Comparison of ENCODE assay signal across 1 cellular context in the genomic region with DNA sequence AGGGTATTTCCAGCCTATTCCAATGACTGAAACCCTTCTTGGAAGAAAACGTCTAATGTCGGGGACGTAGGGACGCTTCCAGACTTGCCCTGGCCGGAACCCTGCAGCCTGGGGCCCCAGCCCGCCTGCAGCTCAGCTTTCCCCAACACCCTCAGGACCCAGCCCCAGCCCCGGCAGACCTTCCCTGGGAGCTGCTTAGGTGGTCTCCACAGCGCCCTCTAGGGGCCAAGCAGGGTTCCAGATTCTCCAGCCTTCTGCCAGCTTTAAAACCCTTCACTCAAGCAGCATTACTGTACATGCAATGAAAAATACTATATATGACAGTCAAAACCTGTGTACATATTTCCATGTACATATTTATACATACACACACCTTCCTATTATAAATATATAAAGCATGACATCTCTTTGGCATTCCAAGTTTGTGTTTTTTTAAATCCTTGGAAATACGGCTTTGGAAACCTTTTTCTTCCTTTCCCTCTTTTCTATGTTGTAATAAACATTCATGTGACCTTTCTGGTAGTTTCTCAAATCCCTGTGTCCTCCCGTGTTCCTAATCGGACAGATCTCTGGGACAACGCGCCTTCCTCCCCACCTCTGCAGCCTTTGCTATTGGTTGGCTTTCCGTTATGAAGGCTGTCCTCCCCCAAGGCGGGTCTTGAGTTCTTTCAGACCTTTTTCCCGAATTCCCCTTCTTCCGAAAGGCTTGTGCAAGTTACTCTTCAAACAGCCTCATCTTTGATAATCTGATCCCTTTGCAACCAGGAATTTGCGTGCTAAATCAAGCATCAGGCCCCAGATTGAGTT.
TF ChIP-seq lines count a peak whose summit lies in the region.

No MANE protein-coding gene starts in this region.

TF ChIP-seq in K562, 482 proteins besides CTCF, POLR2A, EP300 and RAD21 (continued from another document):
- TF ChIP-seq, protein P1, sequence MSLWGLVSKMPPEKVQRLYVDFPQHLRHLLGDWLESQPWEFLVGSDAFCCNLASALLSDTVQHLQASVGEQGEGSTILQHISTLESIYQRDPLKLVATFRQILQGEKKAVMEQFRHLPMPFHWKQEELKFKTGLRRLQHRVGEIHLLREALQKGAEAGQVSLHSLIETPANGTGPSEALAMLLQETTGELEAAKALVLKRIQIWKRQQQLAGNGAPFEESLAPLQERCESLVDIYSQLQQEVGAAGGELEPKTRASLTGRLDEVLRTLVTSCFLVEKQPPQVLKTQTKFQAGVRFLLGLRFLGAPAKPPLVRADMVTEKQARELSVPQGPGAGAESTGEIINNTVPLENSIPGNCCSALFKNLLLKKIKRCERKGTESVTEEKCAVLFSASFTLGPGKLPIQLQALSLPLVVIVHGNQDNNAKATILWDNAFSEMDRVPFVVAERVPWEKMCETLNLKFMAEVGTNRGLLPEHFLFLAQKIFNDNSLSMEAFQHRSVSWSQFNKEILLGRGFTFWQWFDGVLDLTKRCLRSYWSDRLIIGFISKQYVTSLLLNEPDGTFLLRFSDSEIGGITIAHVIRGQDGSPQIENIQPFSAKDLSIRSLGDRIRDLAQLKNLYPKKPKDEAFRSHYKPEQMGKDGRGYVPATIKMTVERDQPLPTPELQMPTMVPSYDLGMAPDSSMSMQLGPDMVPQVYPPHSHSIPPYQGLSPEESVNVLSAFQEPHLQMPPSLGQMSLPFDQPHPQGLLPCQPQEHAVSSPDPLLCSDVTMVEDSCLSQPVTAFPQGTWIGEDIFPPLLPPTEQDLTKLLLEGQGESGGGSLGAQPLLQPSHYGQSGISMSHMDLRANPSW (CRISPR knock-in tag; IDR thresholded peaks at IDR 0.05), result no peak
- TF ChIP-seq ZNF586 (CRISPR knock-in tag; conservative IDR thresholded peaks at IDR 0.05), result no peak
- TF ChIP-seq SMC3 (conservative IDR thresholded peaks at IDR 0.05; ENCODE audit: insufficient read depth, low read depth, low read length), result peak; percentile 67
